In genomic region chr22:42353883-42354727, GRCh38 we compare ENCODE assay signal across 11 cellular contexts.
DNase-seq lines count a peak whose midpoint lies in the region; ATAC-seq and TF ChIP-seq lines count a peak whose summit lies in the region.
"Had no signal": no experiment of that assay in that cellular context is flagged by ENCODE, and none has a peak within 500 bp of the region (broad histone marks: within the 10 kb centered on the region; RNA-seq: fewer than 3 reads in every experiment).

No MANE protein-coding gene starts in this region.

- no peak overlapping the region for H3K9ac ChIP-seq in endodermal cell (ENCODE audit: extremely low read depth, low read length, poor library complexity, severe bottlenecking)

- H3K27ac ChIP-seq in endodermal cell (ENCODE audit: low read depth, low read length) (no peak overlapping the region), upper lobe of right lung (no peak overlapping the region)
- H3K27ac ChIP-seq: upper lobe of left lung had no signal

- no peak overlapping the region for H3K4me3 ChIP-seq in endodermal cell (ENCODE audit: low read length)
- H3K4me3 ChIP-seq in upper lobe of right lung: no peak overlapping the region
- H3K4me3 ChIP-seq: upper lobe of left lung had no signal

- ATAC-seq in left ventricle myocardium superior: peak; percentile 18
- no peak for ATAC-seq in Right ventricle myocardium inferior
- ATAC-seq in upper lobe of right lung: no peak

- H3K27me3 Mint-ChIP-seq in endodermal cell (ENCODE audit: insufficient read depth): peaks cover 3% of the 10 kb centered on the region

- peak; percentile 56 for TF ChIP-seq CTCF in endodermal cell (conservative IDR thresholded peaks at IDR 0.05)
- TF ChIP-seq CTCF in upper lobe of right lung (IDR thresholded peaks at IDR 0.05): no peak

- H3K9me3 Mint-ChIP-seq in endodermal cell: peaks cover 1% of the 10 kb centered on the region

- H3K36me3 ChIP-seq in endodermal cell (ENCODE audit: control insufficient read depth, insufficient read depth, low read length): no peaks in the 10 kb centered on the region
- H3K36me3 ChIP-seq in upper lobe of right lung: no peaks in the 10 kb centered on the region
- H3K36me3 ChIP-seq: upper lobe of left lung had no signal

- WGBS in endodermal cell (ENCODE audit: insufficient coverage in 1 of 2, insufficient read length in 1 of 2), 2 experiments: 43 to 52% methylated on average over 8 to 10 of the region's 10 CpGs

- intact Hi-C loops in left ventricle myocardium superior (cut with micrococcal nuclease) (no loop called here), Right ventricle myocardium inferior (cut with DNase I) (no loop called here), upper lobe of right lung (cut with DNase I) (no loop called here)

- H3K9me3 ChIP-seq in endodermal cell (ENCODE audit: control insufficient read depth, low read length) (no peaks in the 10 kb centered on the region), upper lobe of right lung (no peaks in the 10 kb centered on the region)
- H3K9me3 ChIP-seq: Caco-2, upper lobe of left lung had no signal

- H3K27me3 ChIP-seq in endodermal cell (ENCODE audit: control insufficient read depth, insufficient read depth, low read length, poor library complexity, severe bottlenecking) (no peaks in the 10 kb centered on the region), upper lobe of right lung (no peaks in the 10 kb centered on the region)
- H3K27me3 ChIP-seq: upper lobe of left lung had no signal

- H3K36me3 Mint-ChIP-seq in endodermal cell (ENCODE audit: low read depth): no peaks in the 10 kb centered on the region

- H3K4me1 Mint-ChIP-seq in endodermal cell: peaks cover 10% of the 10 kb centered on the region

- no peak overlapping the region for H3K4me3 Mint-ChIP-seq in endodermal cell

- H3K4me1 ChIP-seq in endodermal cell (ENCODE audit: control insufficient read depth, insufficient read depth, low read length): no peaks in the 10 kb centered on the region
- H3K4me1 ChIP-seq in upper lobe of right lung: no peaks in the 10 kb centered on the region
- H3K4me1 ChIP-seq: Caco-2, upper lobe of left lung had no signal

- no peak for DNase-seq in left ventricle myocardium superior
- no peak for DNase-seq in Right ventricle myocardium inferior (ENCODE audit: missing footprints)
- peak; percentile 98 for DNase-seq in NCI-H2171 treated with DMSO at 0.1 percent for 48 hours (lab: John Stamatoyannopoulos, UW)
- DNase-seq in endodermal cell: peak; percentile 90
- DNase-seq in upper lobe of right lung: no peak
- no peak for DNase-seq in SW480 (ENCODE audit: low spot score)
- DNase-seq in pons (ENCODE audit: low spot score): no peak
- DNase-seq in 8988T: no peak
- DNase-seq: activated T-cell treated with anti-CD3 and anti-CD28 coated beads for 4 hours, Caco-2, upper lobe of left lung had no signal

- H3K27ac Mint-ChIP-seq in endodermal cell: peak overlapping the region; percentile 18

Comparison
In these comparisons a context has a peak if more than half of its experiments do, and no peak if none do; other contexts are left out.
1. DNase-seq: peak in NCI-H2171 treated with DMSO at 0.1 percent for 48 hours (single experiment) and endodermal cell (single experiment); none in left ventricle myocardium superior (single experiment), Right ventricle myocardium inferior (single experiment), upper lobe of right lung (single experiment), SW480 (single experiment), pons (single experiment) and 8988T (single experiment).